ENCODE assay signal across 25 cellular contexts in the genomic region with DNA sequence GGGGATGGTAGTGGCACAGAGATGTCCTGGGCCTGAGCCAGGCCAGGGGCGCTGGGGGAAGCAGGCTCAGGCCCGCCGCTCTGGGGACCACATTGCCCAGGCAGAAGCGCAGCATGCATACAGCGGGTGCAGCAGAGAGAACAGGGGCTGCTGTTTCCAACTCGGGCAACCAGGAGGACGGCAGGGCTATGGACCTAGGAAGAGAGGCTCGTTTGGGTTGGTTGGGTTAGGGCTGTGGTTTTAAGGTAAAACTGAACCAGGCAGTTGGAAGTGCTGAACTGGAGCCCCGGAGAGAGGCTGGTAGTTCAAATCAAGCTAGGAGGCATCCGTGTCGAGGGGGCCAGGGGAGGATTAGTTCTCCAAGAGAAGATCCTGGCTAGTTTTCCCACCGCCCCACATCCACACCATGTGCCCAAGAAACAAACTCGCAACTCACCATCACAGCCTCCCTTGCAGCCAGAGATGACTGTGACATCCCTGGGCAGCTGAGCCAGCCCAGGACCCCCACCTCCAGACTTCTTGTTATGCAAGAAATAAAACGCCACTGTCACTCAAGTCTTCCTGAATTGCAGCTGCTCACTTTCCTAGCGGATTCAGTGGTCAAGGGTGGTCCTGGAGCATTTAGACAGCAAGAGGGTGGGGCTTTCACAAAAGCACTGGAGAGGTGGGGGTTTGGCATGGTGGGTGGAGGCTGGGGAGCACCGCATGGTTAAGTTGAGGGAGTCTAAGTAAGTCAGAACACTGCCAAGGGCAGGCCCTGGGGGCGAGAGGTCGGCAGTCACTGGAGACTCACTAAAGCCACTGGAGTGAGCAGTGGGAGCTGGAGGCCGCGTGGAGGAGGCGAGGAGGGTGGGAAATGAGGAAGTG.
DNase-seq lines count a peak whose midpoint lies in the region; ATAC-seq and TF ChIP-seq lines count a peak whose summit lies in the region.
"Had no signal": no experiment of that assay in that cellular context is flagged by ENCODE, and none has a peak within 500 bp of the region (broad histone marks: within the 10 kb centered on the region; RNA-seq: fewer than 3 reads in every experiment).

No MANE protein-coding gene starts in this region.

- no peak overlapping the region for H2AFZ ChIP-seq in Karpas-422 (ENCODE audit: low read length)

- intact Hi-C loops in sciatic nerve (cut with DNase I) = no loop called here

- no peak overlapping the region for H3K4me2 ChIP-seq in Karpas-422 (ENCODE audit: low read depth, low read length, poor library complexity, severe bottlenecking)

- ATAC-seq in sciatic nerve (no peak), HG03571 (IDR thresholded peaks at IDR 0.05; ENCODE audit: unreplicated experiment) (no peak)
- ATAC-seq: activated T-helper 17 cell treated with anti-CD3 and anti-CD28 coated beads, Interleukin-2, amount 50 U/mL, for 72 hours; gastroesophageal sphincter; left ventricle myocardium superior; naive thymus-derived CD8-positive, alpha-beta T cell; right cardiac atrium had no signal

- peak; percentile 40 for DNase-seq in H7
- peak; percentile 31 for DNase-seq in NB4 (ENCODE audit: low read depth)
- DNase-seq in glutamatergic neuron = no peak
- DNase-seq in sciatic nerve (ENCODE audit: low spot score) = peak; percentile 28
- DNase-seq in mesothelial cell of epicardium (ENCODE audit: low spot score in 2 of 2, unreplicated experiment in 2 of 2) = no peak
- no peak for DNase-seq in Karpas-422
- DNase-seq: activated CD4-positive, alpha-beta T cell treated with anti-CD3 and anti-CD28 coated beads, Interleukin-2, amount 50 U/mL, for 1 hour; activated CD8-positive, alpha-beta memory T cell treated with anti-CD3 and anti-CD28 coated beads, Interleukin-2, amount 50 U/mL, for 48 hours; activated naive CD8-positive, alpha-beta T cell treated with anti-CD3 and anti-CD28 coated beads, Interleukin-2, amount 10 ng/mL, durations not matched to agents 7 days and 5 days; caudate nucleus; left ventricle myocardium superior; naive thymus-derived CD8-positive, alpha-beta T cell; NCI-H1092; NCI-H187 treated with DMSO at 0.1 percent for 48 hours; NCI-H524; NK-92 treated with Interleukin-12 subunit alpha and Interleukin-12 subunit beta, amount 100 ng/mL, for 24 hours; right cardiac atrium; Right ventricle myocardium superior; stimulated activated CD4-positive, alpha-beta T cell treated with anti-CD3 and anti-CD28 coated beads, Interleukin-12 subunit alpha, Interleukin-12 subunit beta, amount 100 ng/mL, for 4 hours; stimulated activated CD4-positive, alpha-beta T cell treated with anti-CD3 and anti-CD28 coated beads, Interleukin-4, amount 100 ng/mL, for 1 hour; uterus had no signal

- H3K4me3 ChIP-seq in H7 (ENCODE audit: insufficient read depth, low read depth, low read length) (no peak overlapping the region), NB4 (ENCODE audit: low read depth, low read length) (no peak overlapping the region), Karpas-422 (ENCODE audit: low read length) (no peak overlapping the region)
- H3K4me3 ChIP-seq: gastroesophageal sphincter, uterus had no signal

- no peak overlapping the region for H3K9ac ChIP-seq in Karpas-422 (ENCODE audit: low read length)

- H3K4me3 Mint-ChIP-seq in glutamatergic neuron (ENCODE audit: unreplicated experiment) (no peak overlapping the region), mesothelial cell of epicardium (no peak overlapping the region)
- H3K4me3 Mint-ChIP-seq: activated naive CD8-positive, alpha-beta T cell treated with anti-CD3 and anti-CD28 coated beads, Interleukin-2, amount 10 ng/mL, durations not matched to agents 7 days and 5 days; activated T-helper 17 cell treated with anti-CD3 and anti-CD28 coated beads, Interleukin-2, amount 50 U/mL, for 72 hours; naive thymus-derived CD8-positive, alpha-beta T cell had no signal

- no peaks in the 10 kb centered on the region for H4K20me1 ChIP-seq in Karpas-422 (ENCODE audit: insufficient read depth, low read depth, low read length)

- H3K36me3 ChIP-seq in H7 (replicated peaks; ENCODE audit: control insufficient read depth, insufficient read depth, low read length) (no peaks in the 10 kb centered on the region), Karpas-422 (ENCODE audit: insufficient read depth, low read length) (no peaks in the 10 kb centered on the region)
- H3K36me3 ChIP-seq: gastroesophageal sphincter, uterus had no signal

- peaks cover 10% of the 10 kb centered on the region for H3K27me3 Mint-ChIP-seq in glutamatergic neuron (ENCODE audit: unreplicated experiment)
- peaks cover 4% of the 10 kb centered on the region for H3K27me3 Mint-ChIP-seq in mesothelial cell of epicardium (ENCODE audit: low read depth)
- H3K27me3 Mint-ChIP-seq: activated T-helper 17 cell treated with anti-CD3 and anti-CD28 coated beads, Interleukin-2, amount 50 U/mL, for 72 hours had no signal

- H3K9me2 ChIP-seq in Karpas-422 (replicated peaks; ENCODE audit: insufficient read depth, low read length) = no peaks in the 10 kb centered on the region

- H3K27ac ChIP-seq in Karpas-422 (ENCODE audit: low read length) = no peak overlapping the region
- H3K27ac ChIP-seq: gastroesophageal sphincter, uterus had no signal

- no peak for TF ChIP-seq POLR2A in NB4 (IDR thresholded peaks at IDR 0.05; ENCODE audit: extremely low read depth, insufficient read length)

- H3K36me3 Mint-ChIP-seq in glutamatergic neuron (ENCODE audit: unreplicated experiment) = peaks cover 5% of the 10 kb centered on the region
- H3K36me3 Mint-ChIP-seq in mesothelial cell of epicardium = peaks cover 2% of the 10 kb centered on the region
- H3K36me3 Mint-ChIP-seq: activated naive CD8-positive, alpha-beta T cell treated with anti-CD3 and anti-CD28 coated beads, Interleukin-2, amount 10 ng/mL, durations not matched to agents 7 days and 5 days; IgD-negative memory B cell; naive thymus-derived CD8-positive, alpha-beta T cell had no signal

- H3K4me1 Mint-ChIP-seq in glutamatergic neuron (ENCODE audit: low read depth, unreplicated experiment) (peaks cover 22% of the 10 kb centered on the region), mesothelial cell of epicardium (peaks cover 8% of the 10 kb centered on the region)
- H3K4me1 Mint-ChIP-seq: activated T-helper 17 cell treated with anti-CD3 and anti-CD28 coated beads, Interleukin-2, amount 50 U/mL, for 72 hours; IgD-negative memory B cell had no signal

- no peaks in the 10 kb centered on the region for H3K4me1 ChIP-seq in Karpas-422 (ENCODE audit: low read length)
- H3K4me1 ChIP-seq: gastroesophageal sphincter, uterus had no signal

- H3K9me3 Mint-ChIP-seq in glutamatergic neuron (ENCODE audit: unreplicated experiment) (peaks cover 10% of the 10 kb centered on the region), mesothelial cell of epicardium (peaks cover 4% of the 10 kb centered on the region)
- H3K9me3 Mint-ChIP-seq: activated naive CD8-positive, alpha-beta T cell treated with anti-CD3 and anti-CD28 coated beads, Interleukin-2, amount 10 ng/mL, durations not matched to agents 7 days and 5 days; activated T-helper 17 cell treated with anti-CD3 and anti-CD28 coated beads, Interleukin-2, amount 50 U/mL, for 72 hours; IgD-negative memory B cell; naive thymus-derived CD8-positive, alpha-beta T cell had no signal

- no peaks in the 10 kb centered on the region for H3K79me2 ChIP-seq in Karpas-422 (ENCODE audit: low read length)

- H3K27ac Mint-ChIP-seq in glutamatergic neuron (ENCODE audit: unreplicated experiment) = peak overlapping the region; percentile 43
- H3K27ac Mint-ChIP-seq in mesothelial cell of epicardium = no peak overlapping the region
- H3K27ac Mint-ChIP-seq: activated T-helper 17 cell treated with anti-CD3 and anti-CD28 coated beads, Interleukin-2, amount 50 U/mL, for 72 hours had no signal

- H3K9me3 ChIP-seq in Karpas-422 (ENCODE audit: low read length) = no peaks in the 10 kb centered on the region
- H3K9me3 ChIP-seq: gastroesophageal sphincter, uterus had no signal

- H3K27me3 ChIP-seq in H7 (ENCODE audit: control insufficient read depth, insufficient read depth, low read length) (no peaks in the 10 kb centered on the region), Karpas-422 (ENCODE audit: low read length) (no peaks in the 10 kb centered on the region)
- H3K27me3 ChIP-seq: uterus had no signal

- TF ChIP-seq CTCF in NB4 (IDR thresholded peaks at IDR 0.05; ENCODE audit: low read depth, low read length) = no peak
- no peak for TF ChIP-seq CTCF in glutamatergic neuron (IDR thresholded peaks at IDR 0.05; ENCODE audit: partially characterized antibody, unreplicated experiment)
- TF ChIP-seq CTCF in mesothelial cell of epicardium (IDR thresholded peaks at IDR 0.05; ENCODE audit: unreplicated experiment) = no peak

Comparison
In these comparisons a context has a peak if more than half of its experiments do, and no peak if none do; other contexts are left out.
1. DNase-seq: peak in H7 (single experiment), NB4 (single experiment) and sciatic nerve (single experiment); none in glutamatergic neuron (single experiment), mesothelial cell of epicardium (0 of 2) and Karpas-422 (single experiment).